Comparison of ENCODE assay signal across 8 cellular contexts in the genomic region with DNA sequence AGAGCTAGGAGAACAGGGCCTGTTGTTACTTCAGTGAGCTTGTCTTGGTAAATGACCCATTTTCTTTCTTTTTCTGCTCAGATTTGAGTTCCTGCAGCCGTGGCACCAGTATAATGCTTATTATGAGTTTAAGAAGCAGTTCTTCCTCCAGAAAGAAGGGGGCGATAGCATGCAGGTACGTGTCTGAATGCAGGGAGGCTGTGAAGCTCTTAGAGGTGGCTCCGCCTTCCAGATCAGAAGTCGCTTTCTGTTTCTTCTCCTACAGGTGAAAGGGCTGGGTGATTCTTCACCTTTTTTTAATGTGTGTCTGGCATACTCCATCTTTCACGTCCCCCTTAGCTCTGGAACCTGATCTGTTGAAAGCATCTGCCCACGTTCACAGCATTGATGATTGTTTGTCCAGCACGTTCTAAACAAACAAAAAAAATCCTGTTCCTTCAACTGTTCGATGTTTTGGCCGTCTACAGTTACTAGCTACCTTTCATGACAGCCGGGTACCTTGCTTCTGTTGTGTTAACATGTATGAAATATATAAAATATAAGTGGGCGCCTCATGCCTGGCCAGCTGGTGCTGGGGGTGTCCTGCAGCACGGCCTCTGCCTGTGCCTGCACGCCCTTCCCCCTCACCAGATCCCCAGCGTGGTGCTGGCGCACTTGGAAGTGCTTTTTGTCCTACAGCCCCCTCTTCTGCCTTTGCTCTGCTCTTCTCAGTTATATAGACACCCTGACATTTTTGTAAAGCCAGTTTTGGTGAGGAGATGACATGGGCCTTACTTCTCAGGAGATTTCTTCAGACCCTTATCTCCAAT. TPM values are rescaled to one million over a fixed set of nuclear protein-coding genes. Genes with fewer than 3 reads are reported as not detected.
DNase-seq lines count a peak whose midpoint lies in the region; ATAC-seq and TF ChIP-seq lines count a peak whose summit lies in the region.

No MANE protein-coding gene starts in this region.

- POLR2A ChIA-PET in activated naive CD8-positive, alpha-beta T cell treated with anti-CD3 and anti-CD28 coated beads, Interleukin-2, amount 10 ng/mL, durations not matched to agents 7 days and 5 days (lab: Charles Lee), result no interaction called here
- POLR2A ChIA-PET in naive thymus-derived CD8-positive, alpha-beta T cell (lab: Charles Lee), result no interaction called here

- H3K9me3 Mint-ChIP-seq in CD4-positive, CD25-positive, alpha-beta regulatory T cell, result no peaks in the 10 kb centered on the region
- H3K9me3 Mint-ChIP-seq in activated naive CD8-positive, alpha-beta T cell treated with anti-CD3 and anti-CD28 coated beads, Interleukin-2, amount 10 ng/mL, durations not matched to agents 7 days and 5 days, result no peaks in the 10 kb centered on the region
- no peaks in the 10 kb centered on the region for H3K9me3 Mint-ChIP-seq in naive thymus-derived CD8-positive, alpha-beta T cell

- no peaks in the 10 kb centered on the region for H3K27me3 Mint-ChIP-seq in CD4-positive, CD25-positive, alpha-beta regulatory T cell
- H3K27me3 Mint-ChIP-seq in activated naive CD8-positive, alpha-beta T cell treated with anti-CD3 and anti-CD28 coated beads, Interleukin-2, amount 10 ng/mL, durations not matched to agents 7 days and 5 days, result no peaks in the 10 kb centered on the region
- H3K27me3 Mint-ChIP-seq in naive thymus-derived CD8-positive, alpha-beta T cell, result no peaks in the 10 kb centered on the region

- no peak overlapping the region for H3K27ac Mint-ChIP-seq in CD4-positive, CD25-positive, alpha-beta regulatory T cell
- H3K27ac Mint-ChIP-seq in activated naive CD8-positive, alpha-beta T cell treated with anti-CD3 and anti-CD28 coated beads, Interleukin-2, amount 10 ng/mL, durations not matched to agents 7 days and 5 days, result no peak overlapping the region
- peak overlapping the region in 3 of 10 donors; percentile 32 to 67 (median 34) for H3K27ac Mint-ChIP-seq in naive thymus-derived CD8-positive, alpha-beta T cell

- H3K4me1 ChIP-seq in CD4-positive, CD25-positive, alpha-beta regulatory T cell (ENCODE audit: control insufficient read depth, insufficient read depth, low read length, poor library complexity, severe bottlenecking), result no peaks in the 10 kb centered on the region
- no peaks in the 10 kb centered on the region for H3K4me1 ChIP-seq in uterus
- no peaks in the 10 kb centered on the region for H3K4me1 ChIP-seq in adrenal gland (replicated peaks in 1 of 2)

- TF ChIP-seq POLR2A in uterus (IDR thresholded peaks at IDR 0.05) (no peak), adrenal gland (IDR thresholded peaks at IDR 0.05) (no peak)

- H3K9me3 ChIP-seq in CD4-positive, CD25-positive, alpha-beta regulatory T cell (ENCODE audit: control insufficient read depth in 2 of 2, low read length in 2 of 2), result no peaks in the 10 kb centered on the region
- H3K9me3 ChIP-seq in uterus (no peaks in the 10 kb centered on the region), adrenal gland (replicated peaks in 1 of 3) (no peaks in the 10 kb centered on the region)

- peak in 2 of 3 donors; percentile 35 to 77 for DNase-seq in CD4-positive, CD25-positive, alpha-beta regulatory T cell
- peak; percentile 48 for DNase-seq in NCI-H446 treated with DMSO at 0.1 percent for 48 hours (lab: John Stamatoyannopoulos, UW)
- no peak for DNase-seq in activated naive CD8-positive, alpha-beta T cell treated with anti-CD3 and anti-CD28 coated beads, Interleukin-2, amount 10 ng/mL, durations not matched to agents 7 days and 5 days
- peak in 6 of 10 donors; percentile 9 to 41 (median 29) for DNase-seq in naive thymus-derived CD8-positive, alpha-beta T cell
- DNase-seq in uterus, result no peak
- no peak for DNase-seq in adrenal gland

- ATAC-seq in CD4-positive, CD25-positive, alpha-beta regulatory T cell (ENCODE audit: low read depth in 2 of 2), result peak in 1 of 2 donors; percentile 55
- ATAC-seq in GM18502 (IDR thresholded peaks at IDR 0.05; ENCODE audit: poor library complexity, unreplicated experiment) (peak; percentile 49), GM21515 (IDR thresholded peaks at IDR 0.05; ENCODE audit: unreplicated experiment) (no peak)
- peak; percentile 36 for ATAC-seq in activated naive CD8-positive, alpha-beta T cell treated with anti-CD3 and anti-CD28 coated beads, Interleukin-2, amount 10 ng/mL, durations not matched to agents 7 days and 5 days (ENCODE audit: low read depth)
- ATAC-seq in naive thymus-derived CD8-positive, alpha-beta T cell, result peak; percentile 52 to 80

- 87 to 90% (median 89%) methylated on average over 16 of the region's 16 CpGs for WGBS in adrenal gland, 4 donors

- H3K27ac ChIP-seq in CD4-positive, CD25-positive, alpha-beta regulatory T cell (ENCODE audit: insufficient read depth, low read length, poor library complexity, severe bottlenecking), result no peak overlapping the region
- H3K27ac ChIP-seq in uterus (no peak overlapping the region), adrenal gland (no peak overlapping the region)

- no peaks in the 10 kb centered on the region for H3K27me3 ChIP-seq in CD4-positive, CD25-positive, alpha-beta regulatory T cell (ENCODE audit: control insufficient read depth, insufficient read depth, low read length)
- H3K27me3 ChIP-seq in uterus (no peaks in the 10 kb centered on the region), adrenal gland (no peaks in the 10 kb centered on the region)

- H3K36me3 ChIP-seq in CD4-positive, CD25-positive, alpha-beta regulatory T cell (ENCODE audit: control insufficient read depth, insufficient read depth, low read length), result peaks cover 90% of the 10 kb centered on the region
- no peaks in the 10 kb centered on the region for H3K36me3 ChIP-seq in uterus
- peaks cover 0 to 63% of the 10 kb centered on the region in 2 donors for H3K36me3 ChIP-seq in adrenal gland (replicated peaks in 1 of 2)

- TF ChIP-seq CTCF in uterus (IDR thresholded peaks at IDR 0.05) (peak in 1 of 4 experiments; percentile 6), adrenal gland (IDR thresholded peaks at IDR 0.05) (peak in 1 of 6 experiments; percentile 13)

- peaks cover 0 to 6% (median 4%) of the 10 kb centered on the region in 4 donors for H3K4me1 Mint-ChIP-seq in CD4-positive, CD25-positive, alpha-beta regulatory T cell
- no peaks in the 10 kb centered on the region for H3K4me1 Mint-ChIP-seq in activated naive CD8-positive, alpha-beta T cell treated with anti-CD3 and anti-CD28 coated beads, Interleukin-2, amount 10 ng/mL, durations not matched to agents 7 days and 5 days
- H3K4me1 Mint-ChIP-seq in naive thymus-derived CD8-positive, alpha-beta T cell, result peaks cover 0 to 6% (median 4%) of the 10 kb centered on the region in 4 donors

- peaks cover 62% of the 10 kb centered on the region for H3K36me3 Mint-ChIP-seq in CD4-positive, CD25-positive, alpha-beta regulatory T cell
- peaks cover 39% of the 10 kb centered on the region for H3K36me3 Mint-ChIP-seq in activated naive CD8-positive, alpha-beta T cell treated with anti-CD3 and anti-CD28 coated beads, Interleukin-2, amount 10 ng/mL, durations not matched to agents 7 days and 5 days
- H3K36me3 Mint-ChIP-seq in naive thymus-derived CD8-positive, alpha-beta T cell, result peaks cover 6 to 94% (median 37%) of the 10 kb centered on the region in 3 donors

- no peak overlapping the region for H3K4me3 Mint-ChIP-seq in CD4-positive, CD25-positive, alpha-beta regulatory T cell
- no peak overlapping the region for H3K4me3 Mint-ChIP-seq in activated naive CD8-positive, alpha-beta T cell treated with anti-CD3 and anti-CD28 coated beads, Interleukin-2, amount 10 ng/mL, durations not matched to agents 7 days and 5 days
- no peak overlapping the region for H3K4me3 Mint-ChIP-seq in naive thymus-derived CD8-positive, alpha-beta T cell

- H3K4me3 ChIP-seq in CD4-positive, CD25-positive, alpha-beta regulatory T cell (ENCODE audit: low read depth, low read length), result no peak overlapping the region
- no peak overlapping the region for H3K4me3 ChIP-seq in uterus
- H3K4me3 ChIP-seq in adrenal gland, result no peak overlapping the region

- intact Hi-C loops in uterus (cut with DNase I; ENCODE audit: low total_unique reads), result no loop called here
- intact Hi-C loops in adrenal gland (cut with DNase I), result loop anchor here in 1 of 2 donors (2.0 kb wide), 1 partner anchor 15 kb away; no protein-coding TSS in a partner anchor

RNA-seq across cellular contexts. Expression of a gene that starts 44.6 kb away (rescaled TPM):
- total RNA-seq in CD4-positive, CD25-positive, alpha-beta regulatory T cell, result 105 TPM
- 10 to 100 TPM; 14.6 to 18.6 (median 18.2) TPM for polyA plus RNA-seq in CD4-positive, CD25-positive, alpha-beta regulatory T cell
- total RNA-seq in activated naive CD8-positive, alpha-beta T cell treated with anti-CD3 and anti-CD28 coated beads, Interleukin-2, amount 10 ng/mL, durations not matched to agents 7 days and 5 days, result 10 to 100 TPM; 65.5 to 67.8 TPM
- 100 to 1,000 TPM; 108 TPM for total RNA-seq in naive thymus-derived CD8-positive, alpha-beta T cell
- polyA plus RNA-seq in naive thymus-derived CD8-positive, alpha-beta T cell, result 10 to 100 TPM; 14.8 to 23.3 (median 17.8) TPM
- 10 to 100 TPM; 25.3 to 78.1 (median 55.2) TPM for total RNA-seq in uterus
- total RNA-seq in adrenal gland, result 10 to 100 TPM; 14.0 to 38.4 (median 29.1) TPM
- polyA plus RNA-seq in adrenal gland, result 10 to 100 TPM; 20.9 to 94.0 (median 60.9) TPM

Comparison
In these comparisons a context has a peak if more than half of its experiments do, and no peak if none do; other contexts are left out.
1. DNase-seq: peak in CD4-positive, CD25-positive, alpha-beta regulatory T cell (2 of 3), NCI-H446 treated with DMSO at 0.1 percent for 48 hours (single experiment) and naive thymus-derived CD8-positive, alpha-beta T cell (6 of 10); none in activated naive CD8-positive, alpha-beta T cell treated with anti-CD3 and anti-CD28 coated beads, Interleukin-2, amount 10 ng/mL, durations not matched to agents 7 days and 5 days (single experiment), uterus (0 of 2) and adrenal gland (0 of 7).